11 cellular contexts compared by ENCODE assay signal in the genomic region with DNA sequence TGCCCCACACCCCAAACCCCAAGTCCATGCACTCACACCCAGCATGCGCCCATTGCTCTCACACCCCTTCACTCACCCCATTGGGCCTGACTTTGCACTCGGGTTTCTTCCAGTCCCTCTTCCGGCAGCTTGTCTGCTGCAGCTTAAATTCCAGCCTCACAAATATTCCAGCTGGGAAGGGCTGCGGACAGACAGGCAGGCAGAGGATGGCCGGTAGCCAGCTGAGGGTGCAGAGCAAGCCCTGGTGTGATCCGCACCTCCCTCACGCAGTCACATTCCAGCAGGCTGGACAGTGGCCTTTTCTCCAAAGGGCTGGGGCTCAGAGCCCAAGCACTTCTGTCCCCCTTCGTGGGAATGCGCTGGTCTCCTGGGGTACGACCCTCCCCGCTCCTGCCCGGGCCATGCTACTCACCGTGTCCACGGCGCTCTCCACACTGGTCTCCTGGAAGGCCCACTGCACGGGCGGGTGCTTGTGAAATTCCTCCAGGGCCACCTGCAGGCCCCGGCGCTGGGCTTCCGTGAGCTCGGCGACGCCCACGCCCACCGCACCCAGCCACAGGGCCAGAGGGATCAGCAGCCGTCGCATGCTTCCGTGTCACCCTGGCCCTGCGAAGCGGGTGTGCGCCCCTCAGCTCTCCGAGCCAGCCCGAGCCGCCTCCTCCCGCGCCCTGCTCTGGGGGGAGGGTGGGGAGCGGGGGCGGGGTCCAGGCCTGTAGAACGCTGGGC. TPM values are rescaled to one million over a fixed set of nuclear protein-coding genes. Genes with fewer than 3 reads are reported as not detected.
A peak's percentile ranks its signal among the peaks of the same experiment; 100 is the strongest.
DNase-seq lines count a peak whose midpoint lies in the region; ATAC-seq and TF ChIP-seq lines count a peak whose summit lies in the region.
"Had no signal": no experiment of that assay in that cellular context is flagged by ENCODE, and none has a peak within 500 bp of the region (broad histone marks: within the 10 kb centered on the region; RNA-seq: fewer than 3 reads in every experiment).

No MANE protein-coding gene starts in this region.

- no peaks in the 10 kb centered on the region for H3F3A ChIP-seq in smooth muscle cell (ENCODE audit: low read depth)

- TF ChIP-seq POLR2A in body of pancreas (IDR thresholded peaks at IDR 0.05), result peak in 2 of 3 donors; percentile 16 to 29

- H3K4me1 ChIP-seq in body of pancreas (peaks cover 62% of the 10 kb centered on the region), smooth muscle cell (ENCODE audit: low read depth) (peaks cover 18% of the 10 kb centered on the region)

- no peaks in the 10 kb centered on the region for H3K79me2 ChIP-seq in smooth muscle cell (ENCODE audit: low read depth)

- H3K27ac ChIP-seq in body of pancreas (peak overlapping the region; percentile 78 to 85 (median 82)), smooth muscle cell (ENCODE audit: low read depth) (no peak overlapping the region)
- H3K27ac ChIP-seq: KMS-11 had no signal

- H3K4me2 ChIP-seq in smooth muscle cell, result peak overlapping the region; percentile 87
- H3K4me2 ChIP-seq: KMS-11 had no signal

- H4K20me1 ChIP-seq in smooth muscle cell (ENCODE audit: low read depth), result no peaks in the 10 kb centered on the region

- ATAC-seq in body of pancreas, result peak; percentile 25
- no peak for ATAC-seq in HG03354 (IDR thresholded peaks at IDR 0.05; ENCODE audit: poor library complexity, severe bottlenecking, unreplicated experiment)

- H2AFZ ChIP-seq in smooth muscle cell (ENCODE audit: low read depth), result no peak overlapping the region

- WGBS in body of pancreas, 2 donors, result 2 to 23% methylated on average over 16 to 34 of the region's 39 CpGs
- 15% methylated on average over 23 of the region's 39 CpGs for WGBS in smooth muscle cell (ENCODE audit: low lambda C conversion rate)

- H3K9me3 ChIP-seq in body of pancreas (no peaks in the 10 kb centered on the region), smooth muscle cell (replicated peaks; ENCODE audit: low read depth) (no peaks in the 10 kb centered on the region)

- no peak overlapping the region for H3K9ac ChIP-seq in smooth muscle cell (ENCODE audit: low read depth)
- H3K9ac ChIP-seq: KMS-11 had no signal

- H3K27me3 ChIP-seq in H7 (ENCODE audit: control insufficient read depth, insufficient read depth, low read length) (peaks cover 31% of the 10 kb centered on the region), body of pancreas (no peaks in the 10 kb centered on the region), smooth muscle cell (ENCODE audit: low read depth) (peaks cover 29% of the 10 kb centered on the region)

- H3K4me3 ChIP-seq in H7 (ENCODE audit: insufficient read depth, low read depth, low read length), result peak overlapping the region; percentile 80
- H3K4me3 ChIP-seq in body of pancreas, result peak overlapping the region; percentile 8 to 19
- H3K4me3 ChIP-seq in smooth muscle cell, result peak overlapping the region; percentile 48

- DNase-seq in H7, result peak; percentile 78
- peak; percentile 64 to 80 (median 72) for DNase-seq in body of pancreas
- DNase-seq in kidney tubule cell (ENCODE audit: low spot score), result peak; percentile 83
- DNase-seq in smooth muscle cell (lab: John Stamatoyannopoulos, UW; ENCODE audit: unreplicated experiment), result no peak
- no peak for DNase-seq in epidermal melanocyte (ENCODE audit: insufficient read length, low spot score)
- DNase-seq in ecto neural progenitor cell (ENCODE audit: low spot score), result no peak
- DNase-seq in occipital lobe (lab: John Stamatoyannopoulos, UW), result no peak
- DNase-seq: T1000 had no signal

- TF ChIP-seq CTCF in body of pancreas (IDR thresholded peaks at IDR 0.05) (peak in 2 of 7 experiments; percentile 13 to 15), smooth muscle cell (IDR thresholded peaks at IDR 0.05; ENCODE audit: borderline replicate concordance, insufficient read depth, poor library complexity, severe bottlenecking) (no peak)

- H3K36me3 ChIP-seq in H7 (replicated peaks; ENCODE audit: control insufficient read depth, insufficient read depth, low read length), result peaks cover 11% of the 10 kb centered on the region
- H3K36me3 ChIP-seq in body of pancreas (replicated peaks in 1 of 2; ENCODE audit: insufficient read depth in 1 of 2, low read depth in 2 of 2), result no peaks in the 10 kb centered on the region
- H3K36me3 ChIP-seq in smooth muscle cell (ENCODE audit: low read depth), result no peaks in the 10 kb centered on the region

- intact Hi-C loops in body of pancreas (cut with DNase I), result no loop called here

RNA-seq across cellular contexts. Expression of gene RARRES2, which starts 1.2 kb away (rescaled TPM):
- 198 and 223 TPM in 2 replicates for total RNA-seq in H7 (2014; rRNA removed; shearing (Covaris generic))
- total RNA-seq in body of pancreas (100 to 1,000 TPM; 245 to 400 TPM), smooth muscle cell (23.6 and 23.8 TPM in 2 replicates), occipital lobe (6.2 TPM)
- polyA plus RNA-seq in smooth muscle cell, result 31.8 and 37.5 TPM in 2 replicates
- total RNA-seq: glomerular endothelial cell had no signal

RNA-seq across cellular contexts. Expression of gene ACTR3C, which starts 16.8 kb away (rescaled TPM):
- total RNA-seq in H7 (2014; rRNA removed; shearing (Covaris generic)), result 0.73 and 3.2 TPM in 2 replicates
- 10 to 100 TPM; 35.5 to 69.9 TPM for total RNA-seq in body of pancreas
- total RNA-seq in smooth muscle cell, result 1.7 and 7.6 TPM in 2 replicates
- polyA plus RNA-seq in smooth muscle cell, result 0.89 and 2.4 TPM in 2 replicates
- 7.3 TPM for total RNA-seq in occipital lobe

RNA-seq across cellular contexts. Expression of gene LRRC61, which starts 17.0 kb away (rescaled TPM):
- 38.3 and 39.4 TPM in 2 replicates for total RNA-seq in H7 (2014; rRNA removed; shearing (Covaris generic))
- 10 to 100 TPM in 1 of 2 donors, 1 to 10 TPM in 1; 4.9 to 25.2 TPM for total RNA-seq in body of pancreas
- total RNA-seq in smooth muscle cell, result 6.9 and 7.4 TPM in 2 replicates
- polyA plus RNA-seq in smooth muscle cell, result 14.7 and 16.6 TPM in 2 replicates
- total RNA-seq in occipital lobe, result 11.7 TPM

RNA-seq across cellular contexts. Expression of gene REPIN1, which starts 28.4 kb away (rescaled TPM):
- total RNA-seq in H7 (2014; rRNA removed; shearing (Covaris generic)), result 149 and 155 TPM in 2 replicates
- 100 to 1,000 TPM in 1 of 2 donors, 10 to 100 TPM in 1; 77.0 to 117 TPM for total RNA-seq in body of pancreas
- 39.4 and 60.9 TPM in 2 replicates for total RNA-seq in smooth muscle cell
- 55.5 and 68.1 TPM in 2 replicates for polyA plus RNA-seq in smooth muscle cell
- total RNA-seq in occipital lobe, result 26.8 TPM

RNA-seq across cellular contexts. Expression of gene ZNF775, which starts 38.9 kb away (rescaled TPM):
- total RNA-seq in H7 (2014; rRNA removed; shearing (Covaris generic)), result 44.2 and 56.7 TPM in 2 replicates
- total RNA-seq in body of pancreas (10 to 100 TPM in 1 of 2 donors, 1 to 10 TPM in 1; 6.0 to 10.2 TPM), smooth muscle cell (4.7 and 5.9 TPM in 2 replicates), occipital lobe (10.6 TPM)
- polyA plus RNA-seq in smooth muscle cell, result 16.8 and 23.8 TPM in 2 replicates

Comparison
In these comparisons a context has a peak if more than half of its experiments do, and no peak if none do; other contexts are left out.
1. DNase-seq: peak in H7 (single experiment), body of pancreas (4 of 4) and kidney tubule cell (single experiment); none in smooth muscle cell (single experiment), epidermal melanocyte (single experiment), ecto neural progenitor cell (single experiment) and occipital lobe (single experiment).
2. H3K4me3 ChIP-seq: peak in every context shown above with its lines; median percentile 80 in H7; 48 in smooth muscle cell; 14 in body of pancreas.